1 cellular context compared by ENCODE assay signal in the genomic region with DNA sequence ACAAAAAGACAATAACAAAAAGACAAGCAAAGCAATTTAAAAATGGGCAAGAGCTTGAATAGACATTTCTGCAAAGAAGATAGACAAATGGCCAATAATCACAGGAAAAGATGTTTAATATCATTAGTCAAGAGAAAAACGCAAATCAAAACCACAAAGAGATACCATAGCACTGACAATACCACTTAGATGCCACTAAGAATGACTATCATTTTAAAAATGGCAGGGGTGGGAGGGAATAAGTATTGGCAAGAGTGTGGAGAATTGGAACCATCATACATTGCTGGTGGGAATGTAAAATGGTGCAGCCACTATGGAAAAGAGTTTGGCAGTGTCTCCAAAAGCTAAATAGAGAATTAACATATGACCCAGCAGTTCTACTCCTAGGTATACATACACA.
TF ChIP-seq lines count a peak whose summit lies in the region.

No MANE protein-coding gene starts in this region.

TF ChIP-seq in IMR-90, 13 proteins besides CTCF, POLR2A, EP300 and RAD21:
- TF ChIP-seq MAFK (IDR thresholded peaks at IDR 0.05; ENCODE audit: low read depth, low read length) (no peak), SMC3 (IDR thresholded peaks at IDR 0.05; ENCODE audit: low read depth, low read length) (no peak), CHD1 (IDR thresholded peaks at IDR 0.05; ENCODE audit: low read depth, low read length) (no peak), BHLHE40 (IDR thresholded peaks at IDR 0.05; ENCODE audit: low read depth, low read length) (no peak), FOS (IDR thresholded peaks at IDR 0.05; ENCODE audit: low read depth, low read length) (no peak), NFE2L2 (IDR thresholded peaks at IDR 0.05; ENCODE audit: low read depth, low read length) (no peak), MAZ (IDR thresholded peaks at IDR 0.05; ENCODE audit: borderline replicate concordance, low read depth, low read length) (no peak)
- TF ChIP-seq, protein P1, sequence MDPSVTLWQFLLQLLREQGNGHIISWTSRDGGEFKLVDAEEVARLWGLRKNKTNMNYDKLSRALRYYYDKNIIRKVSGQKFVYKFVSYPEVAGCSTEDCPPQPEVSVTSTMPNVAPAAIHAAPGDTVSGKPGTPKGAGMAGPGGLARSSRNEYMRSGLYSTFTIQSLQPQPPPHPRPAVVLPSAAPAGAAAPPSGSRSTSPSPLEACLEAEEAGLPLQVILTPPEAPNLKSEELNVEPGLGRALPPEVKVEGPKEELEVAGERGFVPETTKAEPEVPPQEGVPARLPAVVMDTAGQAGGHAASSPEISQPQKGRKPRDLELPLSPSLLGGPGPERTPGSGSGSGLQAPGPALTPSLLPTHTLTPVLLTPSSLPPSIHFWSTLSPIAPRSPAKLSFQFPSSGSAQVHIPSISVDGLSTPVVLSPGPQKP (IDR thresholded peaks at IDR 0.05; ENCODE audit: borderline replicate concordance, low read depth, low read length) = no peak
